In the genomic region with DNA sequence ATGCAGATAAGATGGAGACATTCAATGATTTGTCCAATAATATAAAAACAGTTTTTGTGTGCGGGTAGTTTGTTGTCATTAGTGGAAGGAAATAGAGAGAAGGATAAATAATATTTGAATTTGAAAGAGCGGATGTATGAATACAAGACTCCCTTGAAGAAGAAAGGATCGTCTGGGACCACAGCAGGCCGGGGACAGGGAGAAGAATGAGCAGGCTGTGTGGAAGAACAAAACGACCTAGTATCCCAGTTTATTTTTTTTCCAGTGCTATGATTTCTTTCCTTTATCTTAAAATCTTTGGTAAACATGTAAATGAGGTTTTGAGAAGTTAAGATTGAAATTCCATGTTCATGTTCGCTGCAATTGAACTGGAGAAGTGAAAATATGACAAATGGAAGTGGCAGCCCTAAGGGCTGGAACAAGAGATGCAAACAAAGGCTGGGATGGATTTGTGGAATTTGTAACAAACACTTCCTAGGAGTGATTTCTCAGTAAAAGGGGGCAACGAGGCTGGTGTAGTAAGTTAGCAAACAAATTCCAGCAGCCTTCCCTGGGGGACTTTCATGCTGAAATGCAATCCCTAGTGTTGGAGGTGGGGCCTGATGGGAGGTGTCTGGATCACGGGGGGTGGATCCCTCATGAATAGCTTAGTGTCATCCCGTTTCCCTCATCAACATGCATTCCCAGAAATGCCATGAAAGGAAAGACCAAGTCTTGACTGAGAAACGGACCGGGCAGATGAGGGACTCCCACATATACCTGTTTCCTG, we compare ENCODE assay signal across 9 cellular contexts.
DNase-seq lines count a peak whose midpoint lies in the region; ATAC-seq lines count a peak whose summit lies in the region.
"Had no signal": no experiment of that assay in that cellular context is flagged by ENCODE, and none has a peak within 500 bp of the region (broad histone marks: within the 10 kb centered on the region; RNA-seq: fewer than 3 reads in every experiment).

No MANE protein-coding gene starts in this region.

- peak overlapping the region; percentile 8 to 16 for H3K9ac ChIP-seq in duodenal mucosa (ENCODE audit: low read depth in 1 of 2, low read length in 2 of 2)
- H3K9ac ChIP-seq: BLaER1 had no signal

- H3K4me3 ChIP-seq in duodenal mucosa (ENCODE audit: low read depth in 1 of 2, low read length in 2 of 2) = peak overlapping the region; percentile 68 to 69
- H3K4me3 ChIP-seq: BLaER1 had no signal

- H3K27me3 ChIP-seq in duodenal mucosa (ENCODE audit: control insufficient read depth in 1 of 2, insufficient read depth in 2 of 2, low read length in 2 of 2) = no peaks in the 10 kb centered on the region
- H3K27me3 ChIP-seq: BLaER1 had no signal

- no peaks in the 10 kb centered on the region for H3K36me3 ChIP-seq in duodenal mucosa (ENCODE audit: control insufficient read depth in 1 of 2, insufficient read depth in 2 of 2, low read length in 2 of 2)
- H3K36me3 ChIP-seq: BLaER1 had no signal

- peak; percentile 30 for DNase-seq in NCI-H82 (lab: John Stamatoyannopoulos, UW)
- no peak for DNase-seq in NCI-H82 treated with DMSO at 0.1 percent for 48 hours (lab: John Stamatoyannopoulos, UW; ENCODE audit: unreplicated experiment)
- DNase-seq in left kidney (ENCODE audit: low read depth, low spot score) = peak; percentile 97
- peak; percentile 91 for DNase-seq in superior temporal gyrus (ENCODE audit: extremely low spot score)
- no peak for DNase-seq in stimulated activated naive CD4-positive, alpha-beta T cell treated with Interleukin-2 at 50 U/mL for 16 hours (lab: John Stamatoyannopoulos, UW)
- DNase-seq in NCI-H345 (lab: John Stamatoyannopoulos, UW) = no peak

- no peaks in the 10 kb centered on the region for H3K9me3 ChIP-seq in duodenal mucosa (ENCODE audit: control insufficient read depth in 1 of 2, low read length in 2 of 2)
- H3K9me3 ChIP-seq: BLaER1 had no signal

- ATAC-seq in HG02759 (IDR thresholded peaks at IDR 0.05; ENCODE audit: unreplicated experiment) = no peak

- no peaks in the 10 kb centered on the region for H3K4me1 ChIP-seq in duodenal mucosa (ENCODE audit: control insufficient read depth in 1 of 2, insufficient read depth in 2 of 2, low read length in 2 of 2)

- peak overlapping the region; percentile 50 for H3K27ac ChIP-seq in duodenal mucosa (ENCODE audit: low read depth, low read length)
- H3K27ac ChIP-seq: BLaER1 had no signal

Comparison
In these comparisons a context has a peak if more than half of its experiments do, and no peak if none do; other contexts are left out.
1. DNase-seq: peak in NCI-H82 (single experiment), left kidney (single experiment) and superior temporal gyrus (single experiment); none in NCI-H82 treated with DMSO at 0.1 percent for 48 hours (single experiment), stimulated activated naive CD4-positive, alpha-beta T cell treated with Interleukin-2 at 50 U/mL for 16 hours (single experiment) and NCI-H345 (single experiment).